In genomic region chr3:135637033-135637432, GRCh38 we compare ENCODE assay signal across 27 cellular contexts.
"Had no signal": no experiment of that assay in that cellular context is flagged by ENCODE, and none has a peak within 500 bp of the region (broad histone marks: within the 10 kb centered on the region; RNA-seq: fewer than 3 reads in every experiment).

No MANE protein-coding gene starts in this region.

- H3K9ac ChIP-seq: neural progenitor cell, parathyroid adenoma had no signal

- H3K4me2 ChIP-seq: neural progenitor cell had no signal

- DNase-seq: natural killer cell; occipital lobe; ovary; posterior cingulate gyrus; psoas muscle; right cardiac atrium; right lobe of liver; sigmoid colon; small intestine; stimulated activated CD4-positive, alpha-beta T cell treated with anti-CD3 and anti-CD28 coated beads, Interleukin-15, amount 100 ng/mL, for 24 hours; stimulated activated CD4-positive, alpha-beta T cell treated with anti-CD3 and anti-CD28 coated beads, Interleukin-2, amount 100 ng/mL, for 24 hours; stimulated activated CD4-positive, alpha-beta T cell treated with anti-CD3 and anti-CD28 coated beads, Interleukin-4, amount 100 ng/mL, for 1 hour; stimulated activated CD4-positive, alpha-beta T cell treated with anti-CD3 and anti-CD28 coated beads, Interleukin-4, amount 100 ng/mL, for 4 hours; stimulated activated CD8-positive, alpha-beta memory T cell treated with anti-CD3 and anti-CD28 coated beads, Interleukin-4, amount 100 ng/mL, for 48 hours; stimulated activated naive CD4-positive, alpha-beta T cell; stimulated activated naive CD8-positive, alpha-beta T cell treated with anti-CD3 and anti-CD28 coated beads, Interleukin-15, amount 100 ng/mL, for 72 hours; stimulated activated naive CD8-positive, alpha-beta T cell treated with anti-CD3 and anti-CD28 coated beads, Interleukin-15, Interleukin-2, amounts not matched to agents 100 U/mL and 50 U/mL, for 24 hours; substantia nigra; testis; tibial artery; transverse colon; upper lobe of right lung; uterus had no signal

- H3K79me2 ChIP-seq: parathyroid adenoma had no signal

- FAIRE-seq: small intestine had no signal

- H2AFZ ChIP-seq: neural progenitor cell, parathyroid adenoma had no signal

- H3K27me3 ChIP-seq: neural progenitor cell, ovary, right lobe of liver, sigmoid colon, suprapubic skin, testis, tibial artery, transverse colon, upper lobe of right lung, uterus had no signal

- H3K36me3 ChIP-seq: neural progenitor cell, ovary, right lobe of liver, sigmoid colon, suprapubic skin, tibial artery, transverse colon, upper lobe of right lung, uterus had no signal

- H3K4me3 ChIP-seq: neural progenitor cell, ovary, psoas muscle, right lobe of liver, sigmoid colon, suprapubic skin, testis, tibial artery, transverse colon, upper lobe of right lung, uterus had no signal

- H3K27ac ChIP-seq: neural progenitor cell, ovary, parathyroid adenoma, psoas muscle, right lobe of liver, sigmoid colon, suprapubic skin, testis, tibial artery, transverse colon, upper lobe of right lung, uterus had no signal

- H3K4me1 ChIP-seq: neural progenitor cell, parathyroid adenoma, psoas muscle, right lobe of liver, sigmoid colon, suprapubic skin, testis, tibial artery, transverse colon, upper lobe of right lung, uterus had no signal

- ATAC-seq: natural killer cell; psoas muscle; right cardiac atrium; right lobe of liver; stimulated activated memory B cell treated with anti-CD40 and anti-IgM and Interleukin-4, amounts not matched to agents 10 μg/mL and 1 μg/mL and 100 μg/mL, for 72 hours; stimulated activated naive CD8-positive, alpha-beta T cell treated with anti-CD3 and anti-CD28 coated beads, Interleukin-15, amount 100 ng/mL, for 72 hours; stimulated activated naive CD8-positive, alpha-beta T cell treated with anti-CD3 and anti-CD28 coated beads, Interleukin-15, Interleukin-2, amounts not matched to agents 100 U/mL and 50 U/mL, for 24 hours; upper lobe of right lung had no signal

- H3K9me3 ChIP-seq: ovary, psoas muscle, right lobe of liver, sigmoid colon, suprapubic skin, testis, tibial artery, transverse colon, upper lobe of right lung, uterus had no signal
